Comparison of ENCODE assay signal across 7 cellular contexts in genomic region chr16:370980-371728, GRCh38. TPM values are rescaled to one million over a fixed set of nuclear protein-coding genes. Genes with fewer than 3 reads are reported as not detected.
A peak's percentile ranks its signal among the peaks of the same experiment; 100 is the strongest.
DNase-seq lines count a peak whose midpoint lies in the region; ATAC-seq and TF ChIP-seq lines count a peak whose summit lies in the region.

No MANE protein-coding gene starts in this region.

- H2AFZ ChIP-seq in HCT116 (ENCODE audit: low read depth, low read length, poor library complexity, severe bottlenecking), result no peak overlapping the region

- H3K9me2 ChIP-seq in HCT116 (ENCODE audit: insufficient read depth), result no peaks in the 10 kb centered on the region

- H4K20me1 ChIP-seq in HCT116 (ENCODE audit: insufficient read depth), result no peaks in the 10 kb centered on the region

- H3K4me3 ChIP-seq in HCT116 (replicated peaks in 1 of 2; ENCODE audit: low read depth in 1 of 2, low read length in 2 of 2) (peak overlapping the region; percentile 25 to 46; a peak in 3 of 4 replicates), heart right ventricle (peak overlapping the region in 9 of 10 donors; percentile 33 to 57 (median 47)), spleen (peak overlapping the region in 4 of 8 donors; percentile 47 to 71 (median 54))

- TF ChIP-seq POLR2A in HCT116 (IDR thresholded peaks at IDR 0.05; ENCODE audit: borderline replicate concordance, extremely low read depth, insufficient read depth, insufficient read length), result no peak
- no peak for TF ChIP-seq POLR2A in spleen (IDR thresholded peaks at IDR 0.05)

- DNase-seq in HCT116 (ENCODE audit: low read depth, low spot score) (no peak), heart right ventricle (no peak), spleen (peak; percentile 82), NCI-H2171 treated with DMSO at 0.1 percent for 48 hours (lab: John Stamatoyannopoulos, UW) (no peak), HuH-7 (ENCODE audit: low spot score) (no peak)

- H3K4me1 ChIP-seq in HCT116 (ENCODE audit: control insufficient read depth in 1 of 2, insufficient read depth in 2 of 2, low read length in 2 of 2) (peaks cover 3 to 13% of the 10 kb centered on the region in 2 experiments; a peak in 3 of 4 replicates), heart right ventricle (peaks cover 10 to 22% (median 15%) of the 10 kb centered on the region in 9 donors), spleen (peaks cover 9 to 32% (median 25%) of the 10 kb centered on the region in 6 donors)

- POLR2A ChIA-PET in HCT116 (lab: Charles Lee), result interaction anchor here (1.0 to 1.1 kb wide), 2 partner anchors 10 to 18 kb away, joined by 3 to 5 read pairs; no protein-coding TSS in a partner anchor

- no peaks in the 10 kb centered on the region for H3K79me2 ChIP-seq in HCT116 (ENCODE audit: insufficient read depth, low read length)

- H3K27ac ChIP-seq in HCT116 (ENCODE audit: low read depth, low read length), result peak overlapping the region; percentile 63
- peak overlapping the region; percentile 61 for H3K27ac ChIP-seq in VCaP
- H3K27ac ChIP-seq in heart right ventricle, result peak overlapping the region in 8 of 10 donors; percentile 29 to 82 (median 72)
- H3K27ac ChIP-seq in spleen, result peak overlapping the region; percentile 61 to 85 (median 76)

- CTCF ChIA-PET in HCT116 (lab: Charles Lee), result interaction anchor here (1.2 kb wide), 1 partner anchor 10 kb away, joined by 3 read pairs; no protein-coding TSS in a partner anchor

- H3K9me3 ChIP-seq in HCT116 (ENCODE audit: control insufficient read depth in 1 of 2, insufficient read depth in 1 of 2, low read depth in 1 of 2, low read length in 2 of 2), result no peaks in the 10 kb centered on the region
- no peaks in the 10 kb centered on the region for H3K9me3 ChIP-seq in heart right ventricle
- H3K9me3 ChIP-seq in spleen, result no peaks in the 10 kb centered on the region

- RAD21 ChIA-PET in HCT116 (lab: Charles Lee; ENCODE audit: low non-redundant PET in 1 of 2, low total read pairs in 2 of 2, uncharacterized antibody in 2 of 2, unreplicated experiment in 2 of 2), result no interaction called here

- 61 to 72% methylated on average over 15 of the region's 15 CpGs for WGBS in heart right ventricle, 2 donors
- WGBS in spleen, 5 donors, result 37 to 77% (median 70%) methylated on average over 10 to 15 of the region's 15 CpGs

- H3K9ac ChIP-seq in HCT116 (ENCODE audit: low read length), result peak overlapping the region; percentile 33; the same call in 1 of the 2 replicates

- TF ChIP-seq CTCF in HCT116 (IDR thresholded peaks at IDR 0.05 in 2 of 3, conservative IDR thresholded peaks at IDR 0.05 in 1 of 3; ENCODE audit: borderline replicate concordance in 1 of 3, insufficient read depth in 1 of 3, low read depth in 2 of 3, low read length in 2 of 3) (no peak), VCaP (conservative IDR thresholded peaks at IDR 0.05) (no peak), heart right ventricle (IDR thresholded peaks at IDR 0.05) (no peak), spleen (IDR thresholded peaks at IDR 0.05 in 8 of 11, conservative IDR thresholded peaks at IDR 0.05 in 3 of 11) (no peak)

- 0 out of 4 replicates have a peak, but pooled peaks cover 0 to 3% of the 10 kb centered on the region in 2 experiments for H3K36me3 ChIP-seq in HCT116 (ENCODE audit: control insufficient read depth in 1 of 2, insufficient read depth in 2 of 2, low read length in 2 of 2)
- peaks cover 0 to 81% (median 58%) of the 10 kb centered on the region in 9 donors for H3K36me3 ChIP-seq in heart right ventricle
- peaks cover 0 to 87% (median 74%) of the 10 kb centered on the region in 6 donors for H3K36me3 ChIP-seq in spleen

- intact Hi-C loops in HCT116 (cut with micrococcal nuclease) (no loop called here), heart right ventricle (cut with DNase I) (no loop called here), spleen (cut with DNase I; ENCODE audit: low total_unique reads) (no loop called here)

- TF ChIP-seq RAD21 in HCT116 (IDR thresholded peaks at IDR 0.05; ENCODE audit: low read depth), result no peak

- ATAC-seq in HCT116, result peak; percentile 37
- ATAC-seq in heart right ventricle, result peak in 5 of 8 donors; percentile 6 to 21 (median 13)
- no peak for ATAC-seq in GM21619 (IDR thresholded peaks at IDR 0.05; ENCODE audit: unreplicated experiment)

- H3K27me3 ChIP-seq in HCT116 (ENCODE audit: insufficient read depth, low read length) (no peaks in the 10 kb centered on the region), heart right ventricle (no peaks in the 10 kb centered on the region), spleen (replicated peaks in 1 of 7) (no peaks in the 10 kb centered on the region)

- H3K4me2 ChIP-seq in HCT116 (ENCODE audit: low read length), result peak overlapping the region; percentile 53

- no TSS peak for BruUV-seq in HCT116 (replicated peaks; lab: Mats Ljungman, UMichigan)

TF ChIP-seq in HCT116, 20 proteins besides CTCF, POLR2A, EP300 and RAD21:
- TF ChIP-seq JUND (IDR thresholded peaks at IDR 0.05), result no peak
- no peak for TF ChIP-seq SIN3A (IDR thresholded peaks at IDR 0.05; ENCODE audit: low read depth)
- TF ChIP-seq POLR2AphosphoS5 (IDR thresholded peaks at IDR 0.05; ENCODE audit: low read depth, low read length), result no peak
- TF ChIP-seq EGR1 (IDR thresholded peaks at IDR 0.05; ENCODE audit: low read depth), result no peak
- TF ChIP-seq EZH2phosphoT487 (IDR thresholded peaks at IDR 0.05; ENCODE audit: borderline replicate concordance), result no peak
- no peak for TF ChIP-seq FOSL1 (IDR thresholded peaks at IDR 0.05; ENCODE audit: low read depth)

RNA-seq across cellular contexts. Expression of gene MRPL28, which starts 0.8 kb away (rescaled TPM):
- total RNA-seq in HCT116 (2021; ENCODE audit: unreplicated experiment), result 61.4 TPM
- 68.8 and 76.4 TPM in 2 replicates for polyA plus RNA-seq in HCT116 (2012)
- 10 to 100 TPM; 64.9 to 78.6 (median 74.6) TPM for total RNA-seq in heart right ventricle
- 100 to 1,000 TPM; 134 to 169 TPM for polyA plus RNA-seq in heart right ventricle
- 10 to 100 TPM; 38.0 to 64.1 (median 48.0) TPM for total RNA-seq in spleen
- 100 to 1,000 TPM in 1 of 3 donors, 10 to 100 TPM in 2; 85.0 to 108 (median 85.7) TPM for polyA plus RNA-seq in spleen

RNA-seq across cellular contexts. Expression of gene PGAP6, which starts 10.6 kb away (rescaled TPM):
- total RNA-seq in HCT116 (2021; ENCODE audit: unreplicated experiment) (35.4 TPM), heart right ventricle (10 to 100 TPM; 27.1 to 57.3 (median 33.1) TPM), spleen (10 to 100 TPM; 35.7 to 63.2 (median 51.0) TPM)
- 37.4 and 48.1 TPM in 2 replicates for polyA plus RNA-seq in HCT116 (2012)
- polyA plus RNA-seq in heart right ventricle (10 to 100 TPM; 27.8 to 45.3 TPM), spleen (10 to 100 TPM; 19.5 to 40.6 (median 32.2) TPM)

RNA-seq across cellular contexts. Expression of gene AXIN1, which starts 18.6 kb away (rescaled TPM):
- total RNA-seq in HCT116 (2021; ENCODE audit: unreplicated experiment), result 20.2 TPM
- 17.4 and 20.0 TPM in 2 replicates for polyA plus RNA-seq in HCT116 (2012)
- total RNA-seq in heart right ventricle, result 10 to 100 TPM in 4 of 10 donors, 1 to 10 TPM in 6; 7.7 to 16.1 (median 9.2) TPM
- polyA plus RNA-seq in heart right ventricle, result 10 to 100 TPM in 1 of 2 donors, 1 to 10 TPM in 1; 9.4 to 14.9 TPM
- total RNA-seq in spleen, result 10 to 100 TPM; 22.6 to 27.3 (median 24.8) TPM
- 10 to 100 TPM; 12.9 to 22.7 (median 13.6) TPM for polyA plus RNA-seq in spleen

RNA-seq across cellular contexts. Expression of gene NME4, which starts 25.8 kb away (rescaled TPM):
- total RNA-seq in HCT116 (2021; ENCODE audit: unreplicated experiment), result 68.2 TPM
- 84.8 and 86.0 TPM in 2 replicates for polyA plus RNA-seq in HCT116 (2012)
- 10 to 100 TPM; 57.8 to 97.0 (median 75.4) TPM for total RNA-seq in heart right ventricle
- polyA plus RNA-seq in heart right ventricle, result 10 to 100 TPM; 48.1 to 97.2 TPM
- total RNA-seq in spleen, result 10 to 100 TPM; 27.3 to 71.4 (median 50.0) TPM
- polyA plus RNA-seq in spleen, result 10 to 100 TPM; 43.4 to 75.8 (median 67.7) TPM

RNA-seq across cellular contexts. Expression of gene DECR2, which starts 30.5 kb away (rescaled TPM):
- total RNA-seq in HCT116 (2021; ENCODE audit: unreplicated experiment), result 17.1 TPM
- polyA plus RNA-seq in HCT116 (2012), result 13.6 and 15.8 TPM in 2 replicates
- 10 to 100 TPM in 7 of 10 donors, 1 to 10 TPM in 3; 7.0 to 17.4 (median 11.6) TPM for total RNA-seq in heart right ventricle
- 10 to 100 TPM in 1 of 2 donors, 1 to 10 TPM in 1; 9.3 to 26.0 TPM for polyA plus RNA-seq in heart right ventricle
- total RNA-seq in spleen, result 10 to 100 TPM in 5 of 7 donors, 1 to 10 TPM in 2; 8.9 to 14.8 (median 11.7) TPM
- 10 to 100 TPM in 2 of 3 donors, 1 to 10 TPM in 1; 9.1 to 19.5 (median 14.1) TPM for polyA plus RNA-seq in spleen
